ENCODE assay signal across 1 cellular context in the genomic region with DNA sequence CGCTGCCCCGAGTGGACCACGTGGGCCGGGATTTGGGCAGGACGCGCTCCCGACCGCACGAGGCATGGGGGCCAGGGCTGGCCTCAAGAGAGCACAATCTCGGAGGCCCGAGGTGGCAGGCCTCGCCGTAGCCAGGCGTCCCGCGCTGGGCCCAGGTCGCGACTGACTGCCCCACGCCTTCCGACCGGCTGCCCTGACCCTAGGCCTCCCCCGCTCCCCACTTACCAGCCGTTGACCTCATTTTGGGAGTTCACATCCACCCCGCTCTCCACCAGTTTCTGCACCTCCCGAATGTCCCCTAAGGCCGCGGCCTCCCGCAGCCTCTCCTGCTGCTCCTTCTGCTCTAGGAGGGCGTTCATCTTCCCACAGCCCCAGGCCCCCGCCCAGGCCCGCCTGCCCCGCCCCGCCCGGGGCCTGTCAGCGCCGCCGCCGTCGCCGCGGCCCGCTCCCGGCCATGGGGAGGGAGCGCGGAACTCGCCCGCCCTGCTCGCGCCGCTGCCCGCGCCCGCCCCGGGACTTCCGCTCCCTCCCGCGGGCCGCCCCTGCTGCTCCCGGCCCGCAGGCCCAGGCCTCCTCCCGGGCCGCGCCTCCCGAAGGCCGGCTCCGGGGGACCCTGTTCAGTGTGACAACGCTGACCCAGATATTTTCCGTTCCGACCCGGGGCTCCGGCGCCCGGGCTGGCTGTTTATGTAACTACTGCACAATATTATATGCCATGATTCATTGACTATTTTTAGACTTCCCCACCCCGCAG.
TF ChIP-seq lines count a peak whose summit lies in the region.

ANKRD40 (minus strand) TSS at position 619 of the 754 bp plus-strand sequence; CDS start at position 359, 260 bp downstream.

TF ChIP-seq in GM12878, 131 proteins besides CTCF, POLR2A, EP300 and RAD21 (continued from another document and continues in another):
- TF ChIP-seq ZBTB40 (IDR thresholded peaks at IDR 0.05; ENCODE audit: borderline replicate concordance) = peak; percentile 91
- peak; percentile 76 for TF ChIP-seq FOXK2 (IDR thresholded peaks at IDR 0.05)
- TF ChIP-seq HDAC6 (IDR thresholded peaks at IDR 0.05; ENCODE audit: unreplicated experiment) = peak; percentile 69
- peak; percentile 94; the same call in 1 of the 2 replicates for TF ChIP-seq RB1 (IDR thresholded peaks at IDR 0.05; ENCODE audit: borderline replicate concordance)
- TF ChIP-seq KLF5 (IDR thresholded peaks at IDR 0.05; ENCODE audit: partially characterized antibody) = peak; percentile 58
- TF ChIP-seq ESRRA (IDR thresholded peaks at IDR 0.05; ENCODE audit: low read length) = no peak; the same call in 1 of the 2 replicates
- TF ChIP-seq MTA2 (IDR thresholded peaks at IDR 0.05; ENCODE audit: low read depth) = no peak
- no peak for TF ChIP-seq KAT2A (conservative IDR thresholded peaks at IDR 0.05; ENCODE audit: control insufficient read depth, low read depth, low read length)
- TF ChIP-seq CHD4 (IDR thresholded peaks at IDR 0.05) = no peak
- peak; percentile 47 for TF ChIP-seq POLR2AphosphoS2 (IDR thresholded peaks at IDR 0.05; ENCODE audit: low read depth, low read length)
- TF ChIP-seq CBX5 (IDR thresholded peaks at IDR 0.05; ENCODE audit: low read depth) = peak; percentile 66; the same call in 1 of the 2 replicates
- TF ChIP-seq, protein P1, sequence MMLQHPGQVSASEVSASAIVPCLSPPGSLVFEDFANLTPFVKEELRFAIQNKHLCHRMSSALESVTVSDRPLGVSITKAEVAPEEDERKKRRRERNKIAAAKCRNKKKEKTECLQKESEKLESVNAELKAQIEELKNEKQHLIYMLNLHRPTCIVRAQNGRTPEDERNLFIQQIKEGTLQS (IDR thresholded peaks at IDR 0.05; ENCODE audit: borderline replicate concordance, extremely low read depth, low read depth, low read length) = no peak
- no peak for TF ChIP-seq SMC3 (IDR thresholded peaks at IDR 0.05; ENCODE audit: borderline replicate concordance, low read length)
- TF ChIP-seq ZNF592 (IDR thresholded peaks at IDR 0.05) = no peak
- TF ChIP-seq E2F4 (IDR thresholded peaks at IDR 0.05; ENCODE audit: low read depth, low read length) = no peak
- TF ChIP-seq CBX3 (IDR thresholded peaks at IDR 0.05; ENCODE audit: borderline replicate concordance, low read depth) = no peak
- TF ChIP-seq, protein P2, sequence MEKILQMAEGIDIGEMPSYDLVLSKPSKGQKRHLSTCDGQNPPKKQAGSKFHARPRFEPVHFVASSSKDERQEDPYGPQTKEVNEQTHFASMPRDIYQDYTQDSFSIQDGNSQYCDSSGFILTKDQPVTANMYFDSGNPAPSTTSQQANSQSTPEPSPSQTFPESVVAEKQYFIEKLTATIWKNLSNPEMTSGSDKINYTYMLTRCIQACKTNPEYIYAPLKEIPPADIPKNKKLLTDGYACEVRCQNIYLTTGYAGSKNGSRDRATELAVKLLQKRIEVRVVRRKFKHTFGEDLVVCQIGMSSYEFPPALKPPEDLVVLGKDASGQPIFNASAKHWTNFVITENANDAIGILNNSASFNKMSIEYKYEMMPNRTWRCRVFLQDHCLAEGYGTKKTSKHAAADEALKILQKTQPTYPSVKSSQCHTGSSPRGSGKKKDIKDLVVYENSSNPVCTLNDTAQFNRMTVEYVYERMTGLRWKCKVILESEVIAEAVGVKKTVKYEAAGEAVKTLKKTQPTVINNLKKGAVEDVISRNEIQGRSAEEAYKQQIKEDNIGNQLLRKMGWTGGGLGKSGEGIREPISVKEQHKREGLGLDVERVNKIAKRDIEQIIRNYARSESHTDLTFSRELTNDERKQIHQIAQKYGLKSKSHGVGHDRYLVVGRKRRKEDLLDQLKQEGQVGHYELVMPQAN (conservative IDR thresholded peaks at IDR 0.05) = peak; percentile 88
- no peak; a peak in 1 of 3 replicates for TF ChIP-seq EGR1 (IDR thresholded peaks at IDR 0.05; ENCODE audit: borderline replicate concordance in 1 of 2, low read depth in 2 of 2, low read length in 2 of 2)
- no peak for TF ChIP-seq TCF7 (IDR thresholded peaks at IDR 0.05; ENCODE audit: borderline replicate concordance)
- peak; percentile 60; the same call in 1 of the 2 replicates for TF ChIP-seq CREB1 (IDR thresholded peaks at IDR 0.05; ENCODE audit: low read depth)
- peak; percentile 42 for TF ChIP-seq SP1 (IDR thresholded peaks at IDR 0.05; ENCODE audit: low read depth, low read length)
- TF ChIP-seq ZSCAN29 (IDR thresholded peaks at IDR 0.05) = peak; percentile 69; the same call in 1 of the 2 replicates
- peak; percentile 35 for TF ChIP-seq RUNX3 (IDR thresholded peaks at IDR 0.05; ENCODE audit: low read length)
- TF ChIP-seq, protein P3, sequence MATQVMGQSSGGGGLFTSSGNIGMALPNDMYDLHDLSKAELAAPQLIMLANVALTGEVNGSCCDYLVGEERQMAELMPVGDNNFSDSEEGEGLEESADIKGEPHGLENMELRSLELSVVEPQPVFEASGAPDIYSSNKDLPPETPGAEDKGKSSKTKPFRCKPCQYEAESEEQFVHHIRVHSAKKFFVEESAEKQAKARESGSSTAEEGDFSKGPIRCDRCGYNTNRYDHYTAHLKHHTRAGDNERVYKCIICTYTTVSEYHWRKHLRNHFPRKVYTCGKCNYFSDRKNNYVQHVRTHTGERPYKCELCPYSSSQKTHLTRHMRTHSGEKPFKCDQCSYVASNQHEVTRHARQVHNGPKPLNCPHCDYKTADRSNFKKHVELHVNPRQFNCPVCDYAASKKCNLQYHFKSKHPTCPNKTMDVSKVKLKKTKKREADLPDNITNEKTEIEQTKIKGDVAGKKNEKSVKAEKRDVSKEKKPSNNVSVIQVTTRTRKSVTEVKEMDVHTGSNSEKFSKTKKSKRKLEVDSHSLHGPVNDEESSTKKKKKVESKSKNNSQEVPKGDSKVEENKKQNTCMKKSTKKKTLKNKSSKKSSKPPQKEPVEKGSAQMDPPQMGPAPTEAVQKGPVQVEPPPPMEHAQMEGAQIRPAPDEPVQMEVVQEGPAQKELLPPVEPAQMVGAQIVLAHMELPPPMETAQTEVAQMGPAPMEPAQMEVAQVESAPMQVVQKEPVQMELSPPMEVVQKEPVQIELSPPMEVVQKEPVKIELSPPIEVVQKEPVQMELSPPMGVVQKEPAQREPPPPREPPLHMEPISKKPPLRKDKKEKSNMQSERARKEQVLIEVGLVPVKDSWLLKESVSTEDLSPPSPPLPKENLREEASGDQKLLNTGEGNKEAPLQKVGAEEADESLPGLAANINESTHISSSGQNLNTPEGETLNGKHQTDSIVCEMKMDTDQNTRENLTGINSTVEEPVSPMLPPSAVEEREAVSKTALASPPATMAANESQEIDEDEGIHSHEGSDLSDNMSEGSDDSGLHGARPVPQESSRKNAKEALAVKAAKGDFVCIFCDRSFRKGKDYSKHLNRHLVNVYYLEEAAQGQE (IDR thresholded peaks at IDR 0.05; ENCODE audit: low read depth, low read length) = no peak
- peak; percentile 86 for TF ChIP-seq PML (IDR thresholded peaks at IDR 0.05; ENCODE audit: low read length)
- TF ChIP-seq TAF1 (IDR thresholded peaks at IDR 0.05; ENCODE audit: borderline replicate concordance, low read depth, low read length) = peak; percentile 91; the same call in 1 of the 2 replicates
- TF ChIP-seq SIX5 (IDR thresholded peaks at IDR 0.05; ENCODE audit: low read depth, low read length, severe bottlenecking) = peak; percentile 74
- TF ChIP-seq SUPT20H (IDR thresholded peaks at IDR 0.05; ENCODE audit: borderline replicate concordance, control insufficient read depth, low read depth, low read length) = no peak
- TF ChIP-seq BACH1 (IDR thresholded peaks at IDR 0.05; ENCODE audit: borderline replicate concordance) = peak; percentile 56
- TF ChIP-seq NRF1 (conservative IDR thresholded peaks at IDR 0.05; ENCODE audit: low read depth, low read length) = no peak
- TF ChIP-seq RFX5 (IDR thresholded peaks at IDR 0.05; ENCODE audit: low read depth, low read length) = no peak
- no peak for TF ChIP-seq CEBPB (IDR thresholded peaks at IDR 0.05; ENCODE audit: borderline replicate concordance in 1 of 2, low read depth in 2 of 2, low read length in 2 of 2)
- TF ChIP-seq RCOR1 (conservative IDR thresholded peaks at IDR 0.05; ENCODE audit: low read depth, low read length) = no peak
- TF ChIP-seq, protein P4, sequence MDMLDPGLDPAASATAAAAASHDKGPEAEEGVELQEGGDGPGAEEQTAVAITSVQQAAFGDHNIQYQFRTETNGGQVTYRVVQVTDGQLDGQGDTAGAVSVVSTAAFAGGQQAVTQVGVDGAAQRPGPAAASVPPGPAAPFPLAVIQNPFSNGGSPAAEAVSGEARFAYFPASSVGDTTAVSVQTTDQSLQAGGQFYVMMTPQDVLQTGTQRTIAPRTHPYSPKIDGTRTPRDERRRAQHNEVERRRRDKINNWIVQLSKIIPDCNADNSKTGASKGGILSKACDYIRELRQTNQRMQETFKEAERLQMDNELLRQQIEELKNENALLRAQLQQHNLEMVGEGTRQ (IDR thresholded peaks at IDR 0.05; ENCODE audit: borderline replicate concordance, low read depth, low read length) = peak; percentile 5
- no peak for TF ChIP-seq BCLAF1 (IDR thresholded peaks at IDR 0.05)
- peak; percentile 78; the same call in 1 of the 3 replicates for TF ChIP-seq POU2F2 (IDR thresholded peaks at IDR 0.05; ENCODE audit: borderline replicate concordance, low read depth, low read length)
